In the genomic region with DNA sequence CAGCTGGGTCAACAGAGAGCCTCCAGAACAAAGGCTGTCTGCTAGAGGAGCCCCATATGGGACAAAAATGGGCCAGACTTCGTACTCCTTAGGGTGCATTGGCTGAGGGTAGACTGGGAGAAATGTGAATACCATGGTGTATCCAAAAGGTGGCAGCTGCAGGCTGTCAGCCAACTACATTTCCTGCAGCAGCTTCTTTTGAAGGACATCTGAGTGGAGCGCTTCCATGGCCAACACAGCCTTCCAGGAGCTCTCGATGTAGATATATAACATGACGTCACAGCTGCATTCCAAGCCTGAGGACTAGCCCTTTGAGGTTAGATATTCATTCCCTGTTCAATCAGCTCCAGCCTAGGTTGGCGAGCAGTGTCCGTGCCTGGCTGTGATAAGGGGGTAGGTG, we compare ENCODE assay signal across 22 cellular contexts.
DNase-seq lines count a peak whose midpoint lies in the region; ATAC-seq and TF ChIP-seq lines count a peak whose summit lies in the region.
"Had no signal": no experiment of that assay in that cellular context is flagged by ENCODE, and none has a peak within 500 bp of the region (broad histone marks: within the 10 kb centered on the region; RNA-seq: fewer than 3 reads in every experiment).

No MANE protein-coding gene starts in this region.

- no peaks in the 10 kb centered on the region for H3K27me3 ChIP-seq in neural progenitor cell
- H3K27me3 ChIP-seq: colonic mucosa had no signal

- H3K4me1 Mint-ChIP-seq in neural progenitor cell, result no peaks in the 10 kb centered on the region
- H3K4me1 Mint-ChIP-seq: CD4-positive, CD25-positive, alpha-beta regulatory T cell had no signal

- no peak for TF ChIP-seq CTCF in fibroblast of pulmonary artery (IDR thresholded peaks at IDR 0.05; ENCODE audit: low read length, missing control alignments)
- no peak for TF ChIP-seq CTCF in neural progenitor cell (IDR thresholded peaks at IDR 0.05)
- TF ChIP-seq CTCF in GM10248 (IDR thresholded peaks at IDR 0.05; ENCODE audit: control extremely low read depth, extremely low read depth, low read depth, missing control alignments), result no peak

- no peaks in the 10 kb centered on the region for H3F3A ChIP-seq in neural progenitor cell (ENCODE audit: low read depth)

- no peak overlapping the region for H3K4me3 ChIP-seq in fibroblast of pulmonary artery (replicated peaks; ENCODE audit: low read depth, low read length)
- no peak overlapping the region for H3K4me3 ChIP-seq in neural progenitor cell
- H3K4me3 ChIP-seq: colonic mucosa, smooth muscle cell had no signal

- ATAC-seq in HG03342 (IDR thresholded peaks at IDR 0.05; ENCODE audit: unreplicated experiment) (no peak), esophagus mucosa (no peak)
- ATAC-seq: T-helper 17 cell had no signal

- no peaks in the 10 kb centered on the region for H3K36me3 Mint-ChIP-seq in neural progenitor cell
- H3K36me3 Mint-ChIP-seq: CD4-positive, CD25-positive, alpha-beta regulatory T cell; stimulated activated memory B cell treated with anti-CD40 and anti-IgM and Interleukin-4, amounts not matched to agents 10 μg/mL and 1 μg/mL and 100 μg/mL, for 72 hours; type B pancreatic cell had no signal

- no peaks in the 10 kb centered on the region for H3K4me1 ChIP-seq in neural progenitor cell
- H3K4me1 ChIP-seq: colonic mucosa, parathyroid adenoma had no signal

- H4K20me1 ChIP-seq in neural progenitor cell (ENCODE audit: low read depth), result no peaks in the 10 kb centered on the region

- H3K27me3 Mint-ChIP-seq in neural progenitor cell (ENCODE audit: insufficient read depth, low read depth), result peaks cover 3% of the 10 kb centered on the region
- H3K27me3 Mint-ChIP-seq: T-helper 17 cell, type B pancreatic cell had no signal

- H3K27ac Mint-ChIP-seq in neural progenitor cell, result no peak overlapping the region
- H3K27ac Mint-ChIP-seq: stimulated activated memory B cell treated with anti-CD40 and anti-IgM and Interleukin-4, amounts not matched to agents 10 μg/mL and 1 μg/mL and 100 μg/mL, for 72 hours; type B pancreatic cell had no signal

- POLR2A ChIA-PET in GM10248 (lab: Yijun Ruan, JAX), result no interaction called here

- no peak overlapping the region for H2AFZ ChIP-seq in neural progenitor cell (replicated peaks)
- H2AFZ ChIP-seq: parathyroid adenoma had no signal

- H3K79me2 ChIP-seq in neural progenitor cell (ENCODE audit: low read depth), result no peaks in the 10 kb centered on the region
- H3K79me2 ChIP-seq: parathyroid adenoma had no signal

- peaks cover 2% of the 10 kb centered on the region for H3K9me3 Mint-ChIP-seq in neural progenitor cell
- H3K9me3 Mint-ChIP-seq: stimulated activated memory B cell treated with anti-CD40 and anti-IgM and Interleukin-4, amounts not matched to agents 10 μg/mL and 1 μg/mL and 100 μg/mL, for 72 hours; type B pancreatic cell had no signal

- H3K36me3 ChIP-seq in neural progenitor cell, result no peaks in the 10 kb centered on the region
- H3K36me3 ChIP-seq: colonic mucosa had no signal

- no peak overlapping the region for H3K9ac ChIP-seq in neural progenitor cell
- H3K9ac ChIP-seq: parathyroid adenoma had no signal

- peak; percentile 22 for DNase-seq in NCI-H146 (lab: John Stamatoyannopoulos, UW)
- no peak for DNase-seq in NCI-H146 treated with DMSO at 0.1 percent for 48 hours (lab: John Stamatoyannopoulos, UW; ENCODE audit: unreplicated experiment)
- peak; percentile 48 for DNase-seq in NCI-H2196 treated with DMSO at 0.1 percent for 48 hours (lab: John Stamatoyannopoulos, UW; ENCODE audit: unreplicated experiment)
- peak; percentile 2 for DNase-seq in fibroblast of pulmonary artery (ENCODE audit: low read depth)
- no peak for DNase-seq in neural progenitor cell (ENCODE audit: low spot score)
- DNase-seq in GM10248 (ENCODE audit: extremely low spot score), result no peak
- DNase-seq: activated effector memory CD4-positive, alpha-beta T cell treated with Interleukin-2 at 50 U/mL for 16 hours; CD4-positive, CD25-positive, alpha-beta regulatory T cell; colonic mucosa; erythroblast; GF-D8; KBM-7; kidney; NCI-H1092 treated with DMSO at 0.1 percent for 48 hours; NCI-H774; T-helper 17 cell had no signal

- H3K9me3 ChIP-seq in neural progenitor cell (ENCODE audit: low read depth), result no peaks in the 10 kb centered on the region
- H3K9me3 ChIP-seq: colonic mucosa had no signal

- H3K27ac ChIP-seq in neural progenitor cell, result no peak overlapping the region
- H3K27ac ChIP-seq: colonic mucosa, parathyroid adenoma had no signal

- peak overlapping the region; percentile 24 for H3K4me3 Mint-ChIP-seq in neural progenitor cell
- H3K4me3 Mint-ChIP-seq: CD4-positive, CD25-positive, alpha-beta regulatory T cell; stimulated activated memory B cell treated with anti-CD40 and anti-IgM and Interleukin-4, amounts not matched to agents 10 μg/mL and 1 μg/mL and 100 μg/mL, for 72 hours; T-helper 17 cell; type B pancreatic cell had no signal

- CTCF ChIA-PET in GM10248 (lab: Yijun Ruan, JAX), result no interaction called here

- no peak overlapping the region for H3K4me2 ChIP-seq in neural progenitor cell
- H3K4me2 ChIP-seq: smooth muscle cell had no signal

Comparison
In these comparisons a context has a peak if more than half of its experiments do, and no peak if none do; other contexts are left out.
1. DNase-seq: peak in NCI-H146 (single experiment), NCI-H2196 treated with DMSO at 0.1 percent for 48 hours (single experiment) and fibroblast of pulmonary artery (single experiment); none in NCI-H146 treated with DMSO at 0.1 percent for 48 hours (single experiment), neural progenitor cell (single experiment) and GM10248 (single experiment).